1 cellular context compared by ENCODE assay signal in the genomic region with DNA sequence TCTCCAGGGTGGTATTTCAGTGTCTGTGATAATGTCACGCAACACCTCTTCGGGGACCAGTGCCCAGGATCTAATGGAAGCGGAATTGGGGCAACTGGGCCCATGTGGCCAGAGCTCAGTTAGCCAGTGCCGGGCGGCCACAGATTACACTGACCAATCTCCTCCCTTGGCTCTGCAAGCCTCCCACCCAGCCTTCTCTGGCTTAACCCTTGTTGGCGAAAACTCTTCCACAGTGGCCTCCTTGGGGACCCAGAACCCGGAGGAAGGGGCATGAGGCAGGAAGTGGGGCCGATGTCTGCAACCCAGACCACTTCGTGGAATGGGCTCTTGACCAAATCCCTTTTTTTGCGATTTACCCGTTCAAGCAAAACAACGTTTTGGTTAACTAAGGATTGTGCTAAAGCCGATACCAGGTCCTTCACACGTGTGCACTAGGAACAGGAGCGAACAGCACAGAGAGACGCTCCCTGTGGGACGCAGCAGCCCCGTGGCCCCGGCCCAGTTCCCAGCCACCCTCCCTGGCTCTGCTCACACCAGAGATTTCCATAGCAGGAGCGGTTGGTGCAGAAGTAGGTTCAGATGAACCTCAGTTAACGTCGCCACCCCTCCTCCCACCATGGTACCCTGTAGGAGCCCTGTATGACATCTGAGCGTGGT.
TF ChIP-seq lines count a peak whose summit lies in the region.

No MANE protein-coding gene starts in this region.

TF ChIP-seq in HepG2, 621 proteins besides CTCF, POLR2A, EP300 and RAD21:
- TF ChIP-seq THAP11 (CRISPR knock-in tag; IDR thresholded peaks at IDR 0.05) (no peak), PHF8 (CRISPR knock-in tag; IDR thresholded peaks at IDR 0.05) (no peak), TRIM24 (CRISPR knock-in tag; IDR thresholded peaks at IDR 0.05) (no peak), PAWR (CRISPR knock-in tag; IDR thresholded peaks at IDR 0.05; ENCODE audit: borderline replicate concordance) (no peak), IRX3 (CRISPR knock-in tag; IDR thresholded peaks at IDR 0.05; ENCODE audit: borderline replicate concordance, low read depth) (no peak), GFI1 (CRISPR knock-in tag; IDR thresholded peaks at IDR 0.05; ENCODE audit: borderline replicate concordance) (no peak), ZNF709 (CRISPR knock-in tag; IDR thresholded peaks at IDR 0.05) (no peak), NCOA1 (CRISPR knock-in tag; IDR thresholded peaks at IDR 0.05) (no peak), TCF7 (IDR thresholded peaks at IDR 0.05; ENCODE audit: low read depth) (no peak), ZNF569 (CRISPR knock-in tag; IDR thresholded peaks at IDR 0.05; ENCODE audit: borderline replicate concordance) (no peak)
- TF ChIP-seq, protein P1, sequence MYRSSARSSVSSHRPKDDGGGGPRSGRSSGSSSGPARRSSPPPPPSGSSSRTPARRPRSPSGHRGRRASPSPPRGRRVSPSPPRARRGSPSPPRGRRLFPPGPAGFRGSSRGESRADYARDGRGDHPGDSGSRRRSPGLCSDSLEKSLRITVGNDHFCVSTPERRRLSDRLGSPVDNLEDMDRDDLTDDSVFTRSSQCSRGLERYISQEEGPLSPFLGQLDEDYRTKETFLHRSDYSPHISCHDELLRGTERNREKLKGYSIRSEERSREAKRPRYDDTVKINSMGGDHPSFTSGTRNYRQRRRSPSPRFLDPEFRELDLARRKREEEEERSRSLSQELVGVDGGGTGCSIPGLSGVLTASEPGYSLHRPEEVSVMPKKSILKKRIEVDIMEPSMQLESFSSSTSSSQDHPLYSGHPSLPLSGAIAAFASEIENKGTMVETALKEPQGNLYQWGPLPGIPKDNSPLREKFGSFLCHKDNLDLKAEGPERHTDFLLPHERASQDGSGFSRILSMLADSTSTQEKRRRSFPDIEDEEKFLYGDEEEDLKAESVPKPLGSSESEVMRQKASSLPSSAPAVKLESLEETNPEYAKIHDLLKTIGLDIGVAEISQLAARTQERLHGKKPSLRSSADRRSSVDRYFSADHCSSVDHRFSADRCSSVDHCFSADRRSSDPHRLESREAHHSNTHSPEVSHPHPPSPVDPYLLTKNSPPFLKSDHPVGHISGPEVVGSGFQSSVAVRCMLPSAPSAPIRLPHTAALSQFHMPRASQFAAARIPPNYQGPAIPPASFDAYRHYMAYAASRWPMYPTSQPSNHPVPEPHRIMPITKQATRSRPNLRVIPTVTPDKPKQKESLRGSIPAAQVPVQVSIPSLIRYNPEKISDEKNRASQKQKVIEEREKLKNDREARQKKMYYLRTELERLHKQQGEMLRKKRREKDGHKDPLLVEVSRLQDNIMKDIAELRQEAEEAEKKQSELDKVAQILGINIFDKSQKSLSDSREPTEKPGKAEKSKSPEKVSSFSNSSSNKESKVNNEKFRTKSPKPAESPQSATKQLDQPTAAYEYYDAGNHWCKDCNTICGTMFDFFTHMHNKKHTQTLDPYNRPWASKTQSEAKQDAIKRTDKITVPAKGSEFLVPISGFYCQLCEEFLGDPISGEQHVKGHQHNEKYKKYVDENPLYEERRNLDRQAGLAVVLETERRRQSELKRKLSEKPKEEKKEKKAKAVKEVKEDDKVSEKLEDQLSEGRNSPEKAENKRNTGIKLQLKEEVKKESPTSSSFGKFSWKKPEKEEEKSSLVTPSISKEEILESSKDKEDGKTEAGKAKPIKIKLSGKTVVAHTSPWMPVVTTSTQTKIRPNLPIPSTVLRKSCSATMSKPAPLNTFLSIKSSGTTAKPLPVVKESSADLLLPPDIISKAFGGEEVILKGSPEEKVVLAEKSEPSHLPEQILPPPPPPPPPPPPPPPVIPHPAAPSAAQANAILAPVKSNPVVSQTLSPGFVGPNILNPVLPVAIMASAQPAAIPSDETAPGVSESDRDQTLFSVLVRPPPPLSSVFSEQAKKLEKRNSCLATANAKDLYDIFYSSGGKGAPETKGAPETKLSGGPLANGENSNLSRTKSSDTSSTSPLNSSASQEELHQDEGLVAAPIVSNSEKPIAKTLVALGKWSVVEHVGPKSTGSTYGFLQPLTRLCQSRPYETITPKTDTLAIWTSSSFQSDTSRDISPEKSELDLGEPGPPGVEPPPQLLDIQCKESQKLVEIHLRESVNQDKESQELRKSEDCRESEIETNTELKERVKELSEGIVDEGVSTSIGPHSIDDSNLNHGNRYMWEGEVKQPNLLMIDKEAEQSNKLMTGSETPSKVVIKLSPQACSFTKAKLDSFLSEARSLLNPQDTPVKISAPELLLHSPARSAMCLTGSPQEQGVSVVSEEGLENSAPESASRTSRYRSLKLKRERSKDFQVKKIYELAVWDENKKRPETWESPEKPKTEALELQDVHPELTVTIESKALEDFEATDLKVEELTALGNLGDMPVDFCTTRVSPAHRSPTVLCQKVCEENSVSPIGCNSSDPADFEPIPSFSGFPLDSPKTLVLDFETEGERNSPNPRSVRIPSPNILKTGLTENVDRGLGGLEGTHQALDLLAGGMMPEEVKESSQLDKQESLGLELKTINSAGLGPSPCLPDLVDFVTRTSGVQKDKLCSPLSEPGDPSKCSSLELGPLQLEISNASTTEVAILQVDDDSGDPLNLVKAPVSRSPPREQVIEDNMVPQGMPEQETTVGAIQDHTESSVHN (CRISPR knock-in tag; IDR thresholded peaks at IDR 0.05), result no peak
